ENCODE assay signal across 18 cellular contexts in the genomic region with DNA sequence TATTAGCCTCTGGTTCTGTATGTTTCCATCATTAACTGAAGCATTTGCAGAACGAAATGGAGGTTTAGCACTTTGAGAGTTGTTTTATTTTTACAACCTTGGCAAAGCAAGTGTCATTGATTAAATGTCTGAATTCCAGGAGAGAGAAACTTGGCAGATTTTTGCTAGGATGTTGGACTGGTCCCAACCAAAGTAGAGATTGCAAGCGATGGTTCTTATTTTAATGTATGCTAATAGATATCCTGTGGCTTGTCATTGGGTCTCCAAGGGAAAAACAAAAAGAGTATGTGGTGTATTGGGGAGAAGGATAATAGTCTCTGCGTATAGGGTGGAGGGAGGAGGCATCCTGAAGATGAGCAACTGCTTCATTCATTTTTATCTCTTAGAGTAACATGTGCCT.
DNase-seq lines count a peak whose midpoint lies in the region; ATAC-seq and TF ChIP-seq lines count a peak whose summit lies in the region.
"Had no signal": no experiment of that assay in that cellular context is flagged by ENCODE, and none has a peak within 500 bp of the region (broad histone marks: within the 10 kb centered on the region; RNA-seq: fewer than 3 reads in every experiment).

No MANE protein-coding gene starts in this region.

- CTCF ChIA-PET in WTC11 (lab: Charles Lee), result no interaction called here

- H2AFZ ChIP-seq in DND-41 (ENCODE audit: low read depth, low read length) (no peak overlapping the region; the same call in 1 of the 2 replicates), fibroblast of lung (ENCODE audit: low read length) (no peak overlapping the region)

- no peaks in the 10 kb centered on the region for H3K79me2 ChIP-seq in DND-41 (ENCODE audit: insufficient read depth, low read length)
- H3K79me2 ChIP-seq in fibroblast of lung (ENCODE audit: control insufficient read depth, insufficient read depth, low read length), result no peaks in the 10 kb centered on the region

- POLR2A ChIA-PET in WTC11 (lab: Charles Lee), result no interaction called here

- intact Hi-C loops in heart right ventricle (cut with DNase I), result loop anchor here in 3 of 10 donors (5.0 to 10.0 kb wide), 2 partner anchors 614 to 762 kb away; no protein-coding TSS in a partner anchor

- H3K27me3 ChIP-seq in DND-41 (ENCODE audit: insufficient read depth, low read length, poor library complexity) (no peaks in the 10 kb centered on the region), fibroblast of lung (ENCODE audit: control insufficient read depth, insufficient read depth, low read length) (no peaks in the 10 kb centered on the region), heart right ventricle (peaks cover 0 to 53% (median 20%) of the 10 kb centered on the region in 7 donors)
- H3K27me3 ChIP-seq: BE2C had no signal

- H3K27ac Mint-ChIP-seq in WTC11, result peak overlapping the region; percentile 81
- H3K27ac Mint-ChIP-seq in nephron, result peak overlapping the region in 2 of 3 experiments; percentile 5 to 45

- no peaks in the 10 kb centered on the region for H3K36me3 Mint-ChIP-seq in WTC11
- no peaks in the 10 kb centered on the region for H3K36me3 Mint-ChIP-seq in nephron (ENCODE audit: low read depth)

- ATAC-seq in DND-41 (ENCODE audit: insufficient read depth, low read depth) (no peak), WTC11 (peak; percentile 78), HG03460 (IDR thresholded peaks at IDR 0.05; ENCODE audit: unreplicated experiment) (no peak), heart right ventricle (no peak)

- H3K36me3 ChIP-seq in DND-41 (ENCODE audit: insufficient read depth, low read length), result no peaks in the 10 kb centered on the region
- no peaks in the 10 kb centered on the region for H3K36me3 ChIP-seq in fibroblast of lung (ENCODE audit: control insufficient read depth, insufficient read depth, low read length)
- H3K36me3 ChIP-seq in heart right ventricle, result no peaks in the 10 kb centered on the region
- H3K36me3 ChIP-seq: BE2C had no signal

- H3K4me1 ChIP-seq in DND-41 (ENCODE audit: insufficient read depth, low read length), result peaks cover 99% of the 10 kb centered on the region
- H3K4me1 ChIP-seq in fibroblast of lung (ENCODE audit: control insufficient read depth, extremely low read depth, insufficient read depth, low read length), result no peaks in the 10 kb centered on the region
- H3K4me1 ChIP-seq in heart right ventricle, result peaks cover 0 to 58% (median 0%) of the 10 kb centered on the region in 9 donors
- H3K4me1 ChIP-seq: BE2C had no signal

- TF ChIP-seq CTCF in DND-41 (IDR thresholded peaks at IDR 0.05; ENCODE audit: borderline replicate concordance, extremely low read depth, low read length, poor library complexity, severe bottlenecking), result no peak
- TF ChIP-seq CTCF in WTC11 (IDR thresholded peaks at IDR 0.05), result no peak
- no peak for TF ChIP-seq CTCF in fibroblast of lung (conservative IDR thresholded peaks at IDR 0.05 in 1 of 2, IDR thresholded peaks at IDR 0.05 in 1 of 2; ENCODE audit: low read depth in 1 of 2, low read length in 2 of 2)
- TF ChIP-seq CTCF in nephron (IDR thresholded peaks at IDR 0.05; ENCODE audit: unreplicated experiment in 3 of 3), result no peak
- TF ChIP-seq CTCF in heart right ventricle (IDR thresholded peaks at IDR 0.05), result no peak

- H4K20me1 ChIP-seq in DND-41 (ENCODE audit: insufficient read depth, low read length) (no peaks in the 10 kb centered on the region), fibroblast of lung (ENCODE audit: control insufficient read depth, extremely low read depth, insufficient read depth, low read length) (no peaks in the 10 kb centered on the region)

- peak overlapping the region; percentile 21 for H3K4me3 Mint-ChIP-seq in WTC11
- H3K4me3 Mint-ChIP-seq in nephron, result no peak overlapping the region

- H3K9me3 Mint-ChIP-seq in WTC11, result no peaks in the 10 kb centered on the region
- H3K9me3 Mint-ChIP-seq in nephron, result no peaks in the 10 kb centered on the region

- H3K4me2 ChIP-seq in DND-41 (ENCODE audit: insufficient read depth, low read length) (no peak overlapping the region), fibroblast of lung (ENCODE audit: extremely low read depth, insufficient read depth, low read length) (no peak overlapping the region)

- WGBS in heart right ventricle, 2 donors, result 22 to 26% methylated on average over 3 of the region's 3 CpGs

- H3K9me3 ChIP-seq in DND-41 (ENCODE audit: insufficient read depth, low read length, severe bottlenecking), result no peaks in the 10 kb centered on the region
- H3K9me3 ChIP-seq in fibroblast of lung (ENCODE audit: control insufficient read depth, insufficient read depth, low read depth, low read length), result no peaks in the 10 kb centered on the region
- H3K9me3 ChIP-seq in heart right ventricle, result no peaks in the 10 kb centered on the region
- H3K9me3 ChIP-seq: BE2C had no signal

- H3K27me3 Mint-ChIP-seq in WTC11 (ENCODE audit: low read depth) (no peaks in the 10 kb centered on the region), nephron (ENCODE audit: low read depth) (peaks cover 28% of the 10 kb centered on the region)

- H3K4me3 ChIP-seq in DND-41 (ENCODE audit: low read depth in 1 of 2, low read length in 2 of 2) (no peak overlapping the region), fibroblast of lung (replicated peaks in 1 of 4; ENCODE audit: control extremely low read depth in 1 of 4, insufficient read depth in 1 of 4, low read depth in 3 of 4, low read length in 4 of 4) (no peak overlapping the region), heart right ventricle (no peak overlapping the region)

- peaks cover 84% of the 10 kb centered on the region for H3K4me1 Mint-ChIP-seq in WTC11
- H3K4me1 Mint-ChIP-seq in nephron, result peaks cover 71% of the 10 kb centered on the region

- no peak overlapping the region for H3K9ac ChIP-seq in DND-41 (ENCODE audit: low read depth, low read length)
- H3K9ac ChIP-seq in fibroblast of lung (ENCODE audit: insufficient read depth, low read length), result no peak overlapping the region

- DNase-seq in DND-41, result no peak
- DNase-seq in WTC11 (ENCODE audit: low spot score), result no peak
- DNase-seq in fibroblast of lung (ENCODE audit: low read depth in 2 of 2), result peak; percentile 56 to 85
- DNase-seq in heart right ventricle, result no peak
- no peak for DNase-seq in kidney glomerular epithelial cell (lab: John Stamatoyannopoulos, UW)
- DNase-seq: ACHN, BE2C, DMS 273 treated with DMSO at 0.1 percent for 48 hours, EL, HCEC 1CT, NCI-H1417, NCI-H1930, NCI-H2171 treated with DMSO at 0.1 percent for 48 hours, NCI-H510A, NCI-H82, SIG-M5 had no signal

- H3K27ac ChIP-seq in DND-41 (ENCODE audit: low read length), result peak overlapping the region; percentile 96
- H3K27ac ChIP-seq in fibroblast of lung (ENCODE audit: insufficient read depth, low read length), result no peak overlapping the region
- no peak overlapping the region for H3K27ac ChIP-seq in heart right ventricle

TF ChIP-seq in WTC11, 78 proteins besides CTCF, POLR2A, EP300 and RAD21:
- TF ChIP-seq ZNF317 (CRISPR knock-in tag; IDR thresholded peaks at IDR 0.05; ENCODE audit: borderline replicate concordance, low read depth) (no peak), ZNF219 (CRISPR knock-in tag; IDR thresholded peaks at IDR 0.05; ENCODE audit: borderline replicate concordance) (no peak), TEAD4 (CRISPR knock-in tag; IDR thresholded peaks at IDR 0.05) (no peak), RELA (CRISPR knock-in tag; IDR thresholded peaks at IDR 0.05; ENCODE audit: borderline replicate concordance) (no peak), SP1 (CRISPR knock-in tag; conservative IDR thresholded peaks at IDR 0.05) (no peak), SOX15 (CRISPR knock-in tag; IDR thresholded peaks at IDR 0.05) (no peak)
- TF ChIP-seq, protein P1, sequence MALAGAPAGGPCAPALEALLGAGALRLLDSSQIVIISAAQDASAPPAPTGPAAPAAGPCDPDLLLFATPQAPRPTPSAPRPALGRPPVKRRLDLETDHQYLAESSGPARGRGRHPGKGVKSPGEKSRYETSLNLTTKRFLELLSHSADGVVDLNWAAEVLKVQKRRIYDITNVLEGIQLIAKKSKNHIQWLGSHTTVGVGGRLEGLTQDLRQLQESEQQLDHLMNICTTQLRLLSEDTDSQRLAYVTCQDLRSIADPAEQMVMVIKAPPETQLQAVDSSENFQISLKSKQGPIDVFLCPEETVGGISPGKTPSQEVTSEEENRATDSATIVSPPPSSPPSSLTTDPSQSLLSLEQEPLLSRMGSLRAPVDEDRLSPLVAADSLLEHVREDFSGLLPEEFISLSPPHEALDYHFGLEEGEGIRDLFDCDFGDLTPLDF (CRISPR knock-in tag; IDR thresholded peaks at IDR 0.05), result no peak
- TF ChIP-seq, protein P2, sequence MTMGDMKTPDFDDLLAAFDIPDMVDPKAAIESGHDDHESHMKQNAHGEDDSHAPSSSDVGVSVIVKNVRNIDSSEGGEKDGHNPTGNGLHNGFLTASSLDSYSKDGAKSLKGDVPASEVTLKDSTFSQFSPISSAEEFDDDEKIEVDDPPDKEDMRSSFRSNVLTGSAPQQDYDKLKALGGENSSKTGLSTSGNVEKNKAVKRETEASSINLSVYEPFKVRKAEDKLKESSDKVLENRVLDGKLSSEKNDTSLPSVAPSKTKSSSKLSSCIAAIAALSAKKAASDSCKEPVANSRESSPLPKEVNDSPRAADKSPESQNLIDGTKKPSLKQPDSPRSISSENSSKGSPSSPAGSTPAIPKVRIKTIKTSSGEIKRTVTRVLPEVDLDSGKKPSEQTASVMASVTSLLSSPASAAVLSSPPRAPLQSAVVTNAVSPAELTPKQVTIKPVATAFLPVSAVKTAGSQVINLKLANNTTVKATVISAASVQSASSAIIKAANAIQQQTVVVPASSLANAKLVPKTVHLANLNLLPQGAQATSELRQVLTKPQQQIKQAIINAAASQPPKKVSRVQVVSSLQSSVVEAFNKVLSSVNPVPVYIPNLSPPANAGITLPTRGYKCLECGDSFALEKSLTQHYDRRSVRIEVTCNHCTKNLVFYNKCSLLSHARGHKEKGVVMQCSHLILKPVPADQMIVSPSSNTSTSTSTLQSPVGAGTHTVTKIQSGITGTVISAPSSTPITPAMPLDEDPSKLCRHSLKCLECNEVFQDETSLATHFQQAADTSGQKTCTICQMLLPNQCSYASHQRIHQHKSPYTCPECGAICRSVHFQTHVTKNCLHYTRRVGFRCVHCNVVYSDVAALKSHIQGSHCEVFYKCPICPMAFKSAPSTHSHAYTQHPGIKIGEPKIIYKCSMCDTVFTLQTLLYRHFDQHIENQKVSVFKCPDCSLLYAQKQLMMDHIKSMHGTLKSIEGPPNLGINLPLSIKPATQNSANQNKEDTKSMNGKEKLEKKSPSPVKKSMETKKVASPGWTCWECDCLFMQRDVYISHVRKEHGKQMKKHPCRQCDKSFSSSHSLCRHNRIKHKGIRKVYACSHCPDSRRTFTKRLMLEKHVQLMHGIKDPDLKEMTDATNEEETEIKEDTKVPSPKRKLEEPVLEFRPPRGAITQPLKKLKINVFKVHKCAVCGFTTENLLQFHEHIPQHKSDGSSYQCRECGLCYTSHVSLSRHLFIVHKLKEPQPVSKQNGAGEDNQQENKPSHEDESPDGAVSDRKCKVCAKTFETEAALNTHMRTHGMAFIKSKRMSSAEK (CRISPR knock-in tag; IDR thresholded peaks at IDR 0.05; ENCODE audit: borderline replicate concordance), result no peak
TF ChIP-seq in WTC11: peak in this region for 0.

Comparison
In these comparisons a context has a peak if more than half of its experiments do, and no peak if none do; other contexts are left out.
1. DNase-seq: peak in fibroblast of lung (2 of 2); none in DND-41 (single experiment), WTC11 (single experiment), heart right ventricle (0 of 2) and kidney glomerular epithelial cell (single experiment).